Comparison of ENCODE assay signal across 28 cellular contexts in genomic region chr15:55712363-55712762, GRCh38. TPM values are rescaled to one million over a fixed set of nuclear protein-coding genes. Genes with fewer than 3 reads are reported as not detected.
"Had no signal": no experiment of that assay in that cellular context is flagged by ENCODE, and none has a peak within 500 bp of the region (broad histone marks: within the 10 kb centered on the region; RNA-seq: fewer than 3 reads in every experiment).

No MANE protein-coding gene starts in this region.

- H3K9me3 Mint-ChIP-seq: activated B cell treated with CpG ODN at 0.5 μM for 24 hours; activated CD8-positive, alpha-beta T cell treated with anti-CD3 and anti-CD28 coated beads for 36 hours; activated T-cell treated with anti-CD3 and anti-CD28 coated beads, Interleukin-2, amount 50 U/mL, for 4 hours; activated T-helper 17 cell treated with anti-CD3 and anti-CD28 coated beads, Interleukin-2, amount 50 U/mL, for 72 hours; T-helper 2 cell treated with Interferon-gamma antibody and Interleukin-4, amounts not matched to agents 5 μg/mL and 100 μg/mL, for 36 hours had no signal

- H3K4me3 Mint-ChIP-seq: activated B cell treated with CpG ODN at 0.5 μM for 24 hours; activated CD8-positive, alpha-beta T cell treated with anti-CD3 and anti-CD28 coated beads for 36 hours; activated naive CD8-positive, alpha-beta T cell; activated T-cell treated with anti-CD3 and anti-CD28 coated beads, Interleukin-2, amount 50 U/mL, for 4 hours; activated T-helper 17 cell treated with anti-CD3 and anti-CD28 coated beads, Interleukin-2, amount 50 U/mL, for 72 hours; T-helper 17 cell; T-helper 2 cell treated with Interferon-gamma antibody and Interleukin-4, amounts not matched to agents 5 μg/mL and 100 μg/mL, for 36 hours had no signal

- ATAC-seq: activated CD4-positive, CD25-positive, alpha-beta regulatory T cell treated with anti-CD3 and anti-CD28 coated beads, Interleukin-2, amount 50 U/mL, for 24 hours; activated CD8-positive, alpha-beta T cell treated with anti-CD3 and anti-CD28 coated beads for 36 hours; activated T-cell treated with anti-CD3 and anti-CD28 coated beads, Interleukin-2, amount 50 U/mL, for 4 hours; activated T-helper 17 cell treated with anti-CD3 and anti-CD28 coated beads, Interleukin-2, amount 50 U/mL, for 72 hours; esophagus mucosa; T-helper 17 cell had no signal

- H3K27ac Mint-ChIP-seq: activated B cell treated with CpG ODN at 0.5 μM for 24 hours; activated CD8-positive, alpha-beta T cell treated with anti-CD3 and anti-CD28 coated beads for 36 hours; activated naive CD8-positive, alpha-beta T cell; activated T-helper 17 cell treated with anti-CD3 and anti-CD28 coated beads, Interleukin-2, amount 50 U/mL, for 72 hours; T-helper 17 cell; T-helper 2 cell treated with Interferon-gamma antibody and Interleukin-4, amounts not matched to agents 5 μg/mL and 100 μg/mL, for 36 hours had no signal

- H3K4me3 ChIP-seq: colonic mucosa had no signal

- H3K9me3 ChIP-seq: colonic mucosa had no signal

- H3K36me3 ChIP-seq: brain microvascular endothelial cell, colonic mucosa, WERI-Rb-1 had no signal

- H3K27me3 Mint-ChIP-seq: activated B cell treated with CpG ODN at 0.5 μM for 24 hours had no signal

- H3K4me1 Mint-ChIP-seq: activated B cell treated with CpG ODN at 0.5 μM for 24 hours; activated T-helper 17 cell treated with anti-CD3 and anti-CD28 coated beads, Interleukin-2, amount 50 U/mL, for 72 hours had no signal

- H3K27ac ChIP-seq: brain microvascular endothelial cell, colonic mucosa, WERI-Rb-1 had no signal

- H3K27me3 ChIP-seq: brain microvascular endothelial cell, colonic mucosa had no signal

- DNase-seq: activated B cell treated with CpG ODN at 0.5 μM for 24 hours; activated CD4-positive, alpha-beta T cell treated with anti-CD3 and anti-CD28 coated beads for 48 hours; activated CD4-positive, alpha-beta T cell treated with anti-CD3 and anti-CD28 coated beads, Interleukin-2, amount 50 U/mL, for 1 hour; activated CD4-positive, alpha-beta T cell treated with anti-CD3 and anti-CD28 coated beads, Interleukin-2, amount 50 U/mL, for 48 hours; activated CD8-positive, alpha-beta memory T cell treated with anti-CD3 and anti-CD28 coated beads for 24 hours; activated CD8-positive, alpha-beta T cell treated with anti-CD3 and anti-CD28 coated beads for 36 hours; activated effector memory CD4-positive, alpha-beta T cell treated with Interleukin-2 at 50 U/mL for 16 hours; activated gamma-delta T cell treated with Interleukin-2 at 50 U/mL for 16 hours; activated naive CD4-positive, alpha-beta T cell treated with anti-CD3 and anti-CD28 coated beads, Interleukin-2, amount 50 U/mL, for 16 hours; activated naive CD4-positive, alpha-beta T cell treated with Interleukin-2 at 50 U/mL for 16 hours; activated T-cell treated with anti-CD3 and anti-CD28 coated beads, Interleukin-2, amount 50 U/mL, for 4 hours; amniotic stem cell; anterior cingulate cortex; brain microvascular endothelial cell; central memory CD4-positive, alpha-beta T cell; cerebellar nuclear complex; colonic mucosa; effector CD8-positive, alpha-beta T cell; foreskin fibroblast; head of caudate nucleus; T-helper 17 cell; T1000; WERI-Rb-1 had no signal

- H3K4me1 ChIP-seq: colonic mucosa had no signal

RNA-seq across cellular contexts. Expression of gene PRTG, which starts 30.6 kb away (rescaled TPM):
- total RNA-seq: activated B cell treated with CpG ODN at 0.5 μM for 24 hours; activated CD8-positive, alpha-beta T cell treated with anti-CD3 and anti-CD28 coated beads for 36 hours; activated T-cell treated with anti-CD3 and anti-CD28 coated beads, Interleukin-2, amount 50 U/mL, for 4 hours; activated T-helper 17 cell treated with anti-CD3 and anti-CD28 coated beads, Interleukin-2, amount 50 U/mL, for 72 hours; T-helper 17 cell had no signal
